Comparison of ENCODE assay signal across 20 cellular contexts in genomic region chr7:25864511-25864910, GRCh38.
A peak's percentile ranks its signal among the peaks of the same experiment; 100 is the strongest.
DNase-seq lines count a peak whose midpoint lies in the region; FAIRE-seq and TF ChIP-seq lines count a peak whose summit lies in the region.
"Had no signal": no experiment of that assay in that cellular context is flagged by ENCODE, and none has a peak within 500 bp of the region (broad histone marks: within the 10 kb centered on the region; RNA-seq: fewer than 3 reads in every experiment).

No MANE protein-coding gene starts in this region.

- no peaks in the 10 kb centered on the region for H3K9me2 ChIP-seq in OCI-LY7 (ENCODE audit: insufficient read depth, low read length)

- no peak overlapping the region for H2AFZ ChIP-seq in endothelial cell of umbilical vein (ENCODE audit: low read depth, low read length)
- no peak overlapping the region for H2AFZ ChIP-seq in OCI-LY7 (ENCODE audit: low read length)

- CTCF ChIA-PET in endothelial cell of umbilical vein (lab: Charles Lee) (interaction anchor here (1.1 to 1.3 kb wide), 2 partner anchors 24 to 501 kb away, joined by 3 read pairs; no protein-coding TSS in a partner anchor), OCI-LY7 (lab: Charles Lee; ENCODE audit: unreplicated experiment) (no interaction called here)

- no peak for TF ChIP-seq CTCF in endothelial cell of umbilical vein (IDR thresholded peaks at IDR 0.05; ENCODE audit: extremely low read depth in 1 of 2, insufficient read depth in 1 of 2, low read depth in 1 of 2, low read length in 2 of 2)
- TF ChIP-seq CTCF in OCI-LY7 (conservative IDR thresholded peaks at IDR 0.05; ENCODE audit: low read length), result no peak
- TF ChIP-seq CTCF in stomach (IDR thresholded peaks at IDR 0.05), result no peak

- peak; percentile 56 for DNase-seq in DMS 273 treated with DMSO at 0.1 percent for 48 hours (lab: John Stamatoyannopoulos, UW)
- DNase-seq in DMS 273 (lab: John Stamatoyannopoulos, UW; ENCODE audit: unreplicated experiment), result no peak
- DNase-seq in NCI-H748 treated with DMSO at 0.1 percent for 48 hours (lab: John Stamatoyannopoulos, UW), result peak; percentile 64
- DNase-seq in NCI-H748 (lab: John Stamatoyannopoulos, UW; ENCODE audit: unreplicated experiment), result no peak
- DNase-seq in RCC 7860 (ENCODE audit: low spot score), result no peak
- peak; percentile 12 for DNase-seq in endothelial cell of umbilical vein (ENCODE audit: low read depth, low spot score)
- DNase-seq in OCI-LY7 (ENCODE audit: low spot score), result no peak
- DNase-seq in stomach, result no peak
- DNase-seq: ACHN; BE2C; C1 segment of cervical spinal cord; CD4-positive, CD25-positive, alpha-beta regulatory T cell; CD8-positive, alpha-beta memory T cell; COR-L47; DMS79 treated with DMSO at 0.1 percent for 48 hours; GF-D8; H9 had no signal

- WGBS in stomach, 5 donors, result 43 to 62% (median 47%) methylated on average over 1 of the region's 1 CpG

- intact Hi-C loops in endothelial cell of umbilical vein (cut with micrococcal nuclease), result loop anchor here (5.0 to 10.0 kb wide), 2 partner anchors 800 to 998 kb away; partner anchors contain the start of gene SKAP2
- intact Hi-C loops in OCI-LY7 (cut with micrococcal nuclease; ENCODE audit: unreplicated experiment), result loop anchor here (5.0 kb wide), 1 partner anchor 998 kb away; the partner anchor contains the start of gene SKAP2
- intact Hi-C loops in stomach (cut with DNase I; ENCODE audit: low total_unique reads), result no loop called here

- TF ChIP-seq EP300 in stomach (IDR thresholded peaks at IDR 0.05), result no peak

- H4K20me1 ChIP-seq in endothelial cell of umbilical vein (replicated peaks; ENCODE audit: control insufficient read depth, extremely low read depth, insufficient read depth, low read length) (no peaks in the 10 kb centered on the region), OCI-LY7 (ENCODE audit: insufficient read depth, low read length) (no peaks in the 10 kb centered on the region)

- H3K9ac ChIP-seq in endothelial cell of umbilical vein (replicated peaks; ENCODE audit: extremely low read depth, insufficient read depth, low read length), result no peak overlapping the region

- H3K36me3 ChIP-seq in endothelial cell of umbilical vein (ENCODE audit: control insufficient read depth in 2 of 2, extremely low read depth in 1 of 2, insufficient read depth in 2 of 2, low read length in 2 of 2) (no peaks in the 10 kb centered on the region), OCI-LY7 (ENCODE audit: insufficient read depth, low read length) (no peaks in the 10 kb centered on the region), stomach (no peaks in the 10 kb centered on the region)
- H3K36me3 ChIP-seq: BE2C had no signal

- H3K4me2 ChIP-seq in endothelial cell of umbilical vein (ENCODE audit: insufficient read depth, low read length) (no peak overlapping the region), OCI-LY7 (ENCODE audit: low read length) (no peak overlapping the region)

- H3K4me1 ChIP-seq in endothelial cell of umbilical vein (ENCODE audit: control insufficient read depth, extremely low read depth, insufficient read depth, low read length), result peaks cover 6% of the 10 kb centered on the region
- peaks cover 7% of the 10 kb centered on the region for H3K4me1 ChIP-seq in OCI-LY7 (ENCODE audit: insufficient read depth, low read length, poor library complexity, severe bottlenecking)
- peaks cover 0 to 19% (median 13%) of the 10 kb centered on the region in 4 donors for H3K4me1 ChIP-seq in stomach

- dilution Hi-C loops in endothelial cell of umbilical vein (cut with MboI; ENCODE audit: extremely low pct_ligation_motif_present, low sequenced_read_pairs), result no loop called here

- H3K27me3 ChIP-seq in endothelial cell of umbilical vein (ENCODE audit: control insufficient read depth in 2 of 2, insufficient read depth in 2 of 2, low read length in 2 of 2) (peaks cover 59 to 90% of the 10 kb centered on the region in 2 experiments), stomach (peaks cover 34 to 100% (median 94%) of the 10 kb centered on the region in 3 donors)

- POLR2A ChIA-PET in endothelial cell of umbilical vein (lab: Charles Lee), result no interaction called here
- POLR2A ChIA-PET in OCI-LY7 (lab: Charles Lee), result interaction anchor here (0.6 kb wide), 1 partner anchor 1712 kb away, joined by 4 read pairs; no protein-coding TSS in a partner anchor

- H3K4me3 ChIP-seq in endothelial cell of umbilical vein (replicated peaks in 1 of 3; ENCODE audit: insufficient read depth in 1 of 3, low read depth in 1 of 3, low read length in 3 of 3) (no peak overlapping the region), OCI-LY7 (ENCODE audit: low read depth, low read length, poor library complexity, severe bottlenecking) (no peak overlapping the region), stomach (no peak overlapping the region)

- H3K9me3 ChIP-seq in endothelial cell of umbilical vein (replicated peaks; ENCODE audit: control insufficient read depth, insufficient read depth, low read length) (no peaks in the 10 kb centered on the region), OCI-LY7 (ENCODE audit: low read length) (no peaks in the 10 kb centered on the region), stomach (peaks cover 6 to 35% (median 29%) of the 10 kb centered on the region in 4 donors)
- H3K9me3 ChIP-seq: BE2C had no signal

- H3K27ac ChIP-seq in endothelial cell of umbilical vein (ENCODE audit: insufficient read depth, low read depth, low read length) (no peak overlapping the region), OCI-LY7 (ENCODE audit: low read depth, low read length, poor library complexity, severe bottlenecking) (no peak overlapping the region), stomach (no peak overlapping the region)
- H3K27ac ChIP-seq: 22Rv1 had no signal

- no peaks in the 10 kb centered on the region for H3K9me1 ChIP-seq in endothelial cell of umbilical vein (replicated peaks; ENCODE audit: control insufficient read depth, extremely low read depth, insufficient read depth, low read length)

- H3K79me2 ChIP-seq in endothelial cell of umbilical vein (ENCODE audit: control insufficient read depth, insufficient read depth, low read length), result no peaks in the 10 kb centered on the region
- H3K79me2 ChIP-seq in OCI-LY7 (ENCODE audit: insufficient read depth, low read depth, low read length), result no peaks in the 10 kb centered on the region

- BruUV-seq in endothelial cell of umbilical vein (replicated peaks; lab: Mats Ljungman, UMichigan), result no TSS peak
- no TSS peak for BruUV-seq in OCI-LY7 (replicated peaks; lab: Mats Ljungman, UMichigan)

- FAIRE-seq in RCC 7860 (lab: Jason Lieb, UNC), result peak; percentile 74
- no peak for FAIRE-seq in endothelial cell of umbilical vein (lab: Jason Lieb, UNC)
- FAIRE-seq: H1, HepG2 had no signal

- TF ChIP-seq POLR2A in endothelial cell of umbilical vein (IDR thresholded peaks at IDR 0.05; ENCODE audit: low read depth, low read length), result no peak
- TF ChIP-seq POLR2A in stomach (IDR thresholded peaks at IDR 0.05), result no peak

TF ChIP-seq in endothelial cell of umbilical vein, 7 proteins besides CTCF, POLR2A, EP300 and RAD21:
- no peak for TF ChIP-seq GATA2 (IDR thresholded peaks at IDR 0.05; ENCODE audit: insufficient read depth, insufficient read length, low read depth, low read length)
- no peak for TF ChIP-seq EZH2 (IDR thresholded peaks at IDR 0.05; ENCODE audit: borderline replicate concordance, low read depth, low read length, severe bottlenecking)
- TF ChIP-seq MYC (IDR thresholded peaks at IDR 0.05; ENCODE audit: low read depth, low read length), result no peak
- no peak for TF ChIP-seq JUN (IDR thresholded peaks at IDR 0.05; ENCODE audit: borderline replicate concordance, insufficient read depth, insufficient read length, low read depth)
- TF ChIP-seq, protein P1, sequence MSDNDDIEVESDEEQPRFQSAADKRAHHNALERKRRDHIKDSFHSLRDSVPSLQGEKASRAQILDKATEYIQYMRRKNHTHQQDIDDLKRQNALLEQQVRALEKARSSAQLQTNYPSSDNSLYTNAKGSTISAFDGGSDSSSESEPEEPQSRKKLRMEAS (IDR thresholded peaks at IDR 0.05; ENCODE audit: insufficient read depth, insufficient read length), result no peak
- no peak for TF ChIP-seq POLR2AphosphoS5 (IDR thresholded peaks at IDR 0.05; ENCODE audit: insufficient read depth, low read depth, low read length)
- no peak for TF ChIP-seq FOS (IDR thresholded peaks at IDR 0.05; ENCODE audit: borderline replicate concordance, insufficient read depth, low read length)

Comparison
In these comparisons a context has a peak if more than half of its experiments do, and no peak if none do; other contexts are left out.
1. DNase-seq: peak in DMS 273 treated with DMSO at 0.1 percent for 48 hours (single experiment), NCI-H748 treated with DMSO at 0.1 percent for 48 hours (single experiment) and endothelial cell of umbilical vein (single experiment); none in DMS 273 (single experiment), NCI-H748 (single experiment), RCC 7860 (single experiment), OCI-LY7 (single experiment) and stomach (single experiment).